ENCODE assay signal across 15 cellular contexts in the genomic region with DNA sequence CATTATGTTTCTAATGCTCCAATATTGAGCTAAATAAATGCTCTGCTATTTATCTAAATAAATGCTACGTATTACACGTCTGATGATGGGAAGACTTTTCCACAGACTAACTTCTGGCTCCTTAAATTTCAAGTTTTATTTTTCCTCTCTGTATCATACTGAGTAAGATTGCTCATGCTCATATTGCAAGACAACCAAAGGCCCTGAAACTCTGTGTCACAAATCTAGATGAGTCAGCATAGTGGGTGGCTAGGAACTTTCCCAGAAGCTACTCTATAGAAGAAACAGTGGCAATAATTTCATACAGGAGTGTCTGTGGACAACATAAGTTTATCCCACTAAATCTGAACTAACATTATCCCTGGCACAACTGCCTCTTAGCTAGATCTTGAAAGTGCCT. TPM values are rescaled to one million over a fixed set of nuclear protein-coding genes. Genes with fewer than 3 reads are reported as not detected.
DNase-seq lines count a peak whose midpoint lies in the region; ATAC-seq, FAIRE-seq and TF ChIP-seq lines count a peak whose summit lies in the region.
"Had no signal": no experiment of that assay in that cellular context is flagged by ENCODE, and none has a peak within 500 bp of the region (broad histone marks: within the 10 kb centered on the region; RNA-seq: fewer than 3 reads in every experiment).

No MANE protein-coding gene starts in this region.

- in situ Hi-C loops in K562 (cut with MboI): no loop called here

- H3K36me3 ChIP-seq in K562 (ENCODE audit: control insufficient read depth, insufficient read depth, low read length): no peaks in the 10 kb centered on the region
- no peaks in the 10 kb centered on the region for H3K36me3 ChIP-seq in naive thymus-derived CD4-positive, alpha-beta T cell (ENCODE audit: control insufficient read depth in 2 of 3, insufficient read depth in 3 of 3, low read length in 3 of 3)
- H3K36me3 ChIP-seq: pancreas, SJSA1 had no signal

- H2AFZ ChIP-seq in K562 (ENCODE audit: low read depth, low read length): no peak overlapping the region

- no peak overlapping the region for H3K4me3 Mint-ChIP-seq in activated CD4-positive, alpha-beta T cell treated with anti-CD3 and anti-CD28 coated beads for 36 hours
- H3K4me3 Mint-ChIP-seq in naive thymus-derived CD4-positive, alpha-beta T cell: no peak overlapping the region

- no peak overlapping the region for H3K4me3 ChIP-seq in K562
- H3K4me3 ChIP-seq in naive thymus-derived CD4-positive, alpha-beta T cell (ENCODE audit: low read length): no peak overlapping the region
- H3K4me3 ChIP-seq in lower leg skin (ENCODE audit: low read depth, poor library complexity, severe bottlenecking): no peak overlapping the region
- H3K4me3 ChIP-seq: pancreas, SJSA1 had no signal

- TF ChIP-seq CTCF in K562 (IDR thresholded peaks at IDR 0.05 in 2 of 3, conservative IDR thresholded peaks at IDR 0.05 in 1 of 3; ENCODE audit: insufficient read depth in 2 of 3, low read depth in 1 of 3, low read length in 3 of 3) (no peak), lower leg skin (IDR thresholded peaks at IDR 0.05) (no peak)

- H3K27me3 ChIP-seq in K562 (ENCODE audit: control insufficient read depth in 2 of 2, insufficient read depth in 2 of 2, low read length in 2 of 2): no peaks in the 10 kb centered on the region
- H3K27me3 ChIP-seq in naive thymus-derived CD4-positive, alpha-beta T cell (ENCODE audit: control insufficient read depth in 2 of 2, insufficient read depth in 2 of 2, low read length in 2 of 2): no peaks in the 10 kb centered on the region
- H3K27me3 ChIP-seq: pancreas, SJSA1 had no signal

- no peak overlapping the region for H3K4me2 ChIP-seq in K562 (ENCODE audit: insufficient read depth, low read length)

- no peaks in the 10 kb centered on the region for H3K4me1 ChIP-seq in K562 (replicated peaks in 1 of 2; ENCODE audit: control insufficient read depth in 2 of 2, insufficient read depth in 2 of 2, low read length in 2 of 2)
- H3K4me1 ChIP-seq in naive thymus-derived CD4-positive, alpha-beta T cell (ENCODE audit: control insufficient read depth in 2 of 2, insufficient read depth in 2 of 2, low read length in 2 of 2): no peaks in the 10 kb centered on the region
- H3K4me1 ChIP-seq: pancreas, SJSA1 had no signal

- no peak for TF ChIP-seq RAD21 in K562 (CRISPR knock-in tag; conservative IDR thresholded peaks at IDR 0.05 in 1 of 2, IDR thresholded peaks at IDR 0.05 in 1 of 2)

- CTCF ChIA-PET in activated CD4-positive, alpha-beta T cell treated with anti-CD3 and anti-CD28 coated beads for 36 hours (lab: Charles Lee): interaction anchor here (0.9 to 1.0 kb wide), 2 partner anchors 26 to 53 kb away, joined by 3 to 4 read pairs; no protein-coding TSS in a partner anchor
- CTCF ChIA-PET in K562 (lab: Yijun Ruan, JAX; ENCODE audit: low intra/inter-chr PET ratio): no interaction called here
- CTCF ChIA-PET in naive thymus-derived CD4-positive, alpha-beta T cell (lab: Charles Lee): no interaction called here

- no peak overlapping the region for H3K27ac ChIP-seq in K562 (ENCODE audit: extremely low read depth, low read depth, low read length)
- H3K27ac ChIP-seq in naive thymus-derived CD4-positive, alpha-beta T cell (ENCODE audit: low read depth, low read length): no peak overlapping the region
- H3K27ac ChIP-seq: pancreas, SJSA1 had no signal

- WGBS in K562 (ENCODE audit: insufficient coverage, low coverage, missing lambda C conversion rate): 66% methylated on average over 2 of the region's 2 CpGs
- WGBS in lower leg skin, 2 donors: 95 to 96% methylated on average over 2 of the region's 2 CpGs

- no TSS peak for BruUV-seq in K562 (replicated peaks; lab: Mats Ljungman, UMichigan)

- TF ChIP-seq POLR2A in K562 (conservative IDR thresholded peaks at IDR 0.05) (no peak), lower leg skin (IDR thresholded peaks at IDR 0.05) (no peak)

- no peaks in the 10 kb centered on the region for H3K27me3 Mint-ChIP-seq in activated CD4-positive, alpha-beta T cell treated with anti-CD3 and anti-CD28 coated beads for 36 hours
- no peaks in the 10 kb centered on the region for H3K27me3 Mint-ChIP-seq in naive thymus-derived CD4-positive, alpha-beta T cell

- H3K79me2 ChIP-seq in K562 (ENCODE audit: control insufficient read depth, insufficient read depth, low read length): no peaks in the 10 kb centered on the region

- H3K9ac ChIP-seq in K562 (ENCODE audit: insufficient read depth in 1 of 2, low read depth in 2 of 2, low read length in 2 of 2): no peak overlapping the region

- peaks cover 43% of the 10 kb centered on the region for H3K9me3 Mint-ChIP-seq in activated CD4-positive, alpha-beta T cell treated with anti-CD3 and anti-CD28 coated beads for 36 hours (ENCODE audit: low read depth)
- peaks cover 7 to 58% (median 34%) of the 10 kb centered on the region in 11 donors for H3K9me3 Mint-ChIP-seq in naive thymus-derived CD4-positive, alpha-beta T cell

- TF ChIP-seq EP300 in K562 (IDR thresholded peaks at IDR 0.05; ENCODE audit: low read length): no peak

- H4K20me1 ChIP-seq in K562 (replicated peaks; ENCODE audit: control insufficient read depth, insufficient read depth, low read length): no peaks in the 10 kb centered on the region

- peaks cover 26% of the 10 kb centered on the region for H3K36me3 Mint-ChIP-seq in activated CD4-positive, alpha-beta T cell treated with anti-CD3 and anti-CD28 coated beads for 36 hours (ENCODE audit: low read depth)
- peaks cover 11 to 43% (median 21%) of the 10 kb centered on the region in 5 donors for H3K36me3 Mint-ChIP-seq in naive thymus-derived CD4-positive, alpha-beta T cell

- no peaks in the 10 kb centered on the region for H3K9me3 ChIP-seq in K562 (replicated peaks; ENCODE audit: control insufficient read depth, insufficient read depth, low read depth, low read length)
- H3K9me3 ChIP-seq in naive thymus-derived CD4-positive, alpha-beta T cell (ENCODE audit: control insufficient read depth in 2 of 3, low read length in 3 of 3): peaks cover 0 to 39% (median 3%) of the 10 kb centered on the region in 3 experiments
- H3K9me3 ChIP-seq: pancreas, SJSA1 had no signal

- peak; percentile 100 for ATAC-seq in activated CD4-positive, alpha-beta T cell treated with anti-CD3 and anti-CD28 coated beads for 36 hours
- ATAC-seq in K562: no peak
- peak; percentile 51 for ATAC-seq in naive thymus-derived CD4-positive, alpha-beta T cell
- ATAC-seq: left lobe of liver had no signal

- peak; percentile 37 for DNase-seq in activated CD4-positive, alpha-beta T cell treated with anti-CD3 and anti-CD28 coated beads for 36 hours
- no peak for DNase-seq in activated CD4-positive, alpha-beta T cell treated with anti-CD3 and anti-CD28 coated beads, Interleukin-2, amount 50 U/mL, for 1 hour
- peak; percentile 36 for DNase-seq in HPDE6-E6E7 (ENCODE audit: extremely low spot score)
- peak in 2 of 4 experiments; percentile 2 to 16 for DNase-seq in K562 (ENCODE audit: extremely low read depth in 1 of 4, low spot score in 3 of 4)
- no peak for DNase-seq in naive thymus-derived CD4-positive, alpha-beta T cell
- no peak for DNase-seq in H4 (ENCODE audit: low spot score)
- no peak for DNase-seq in lower leg skin (ENCODE audit: low spot score in 2 of 2)
- DNase-seq in foreskin melanocyte: no peak
- DNase-seq: GOT3, Karpas-422, NCI-H446 treated with DMSO at 0.1 percent for 48 hours, pancreas had no signal

- H3K27ac Mint-ChIP-seq in activated CD4-positive, alpha-beta T cell treated with anti-CD3 and anti-CD28 coated beads for 36 hours: peak overlapping the region; percentile 68
- H3K27ac Mint-ChIP-seq in naive thymus-derived CD4-positive, alpha-beta T cell: peak overlapping the region in 1 of 9 donors; percentile 13

- peaks cover 8% of the 10 kb centered on the region for H3K4me1 Mint-ChIP-seq in activated CD4-positive, alpha-beta T cell treated with anti-CD3 and anti-CD28 coated beads for 36 hours
- H3K4me1 Mint-ChIP-seq in naive thymus-derived CD4-positive, alpha-beta T cell: peaks cover 0 to 7% (median 0%) of the 10 kb centered on the region in 7 donors

- POLR2A ChIA-PET in activated CD4-positive, alpha-beta T cell treated with anti-CD3 and anti-CD28 coated beads for 36 hours (lab: Charles Lee): interaction anchor here (1.0 kb wide), 1 partner anchor 51 kb away, joined by 3 read pairs; no protein-coding TSS in a partner anchor
- POLR2A ChIA-PET in K562 (lab: Yijun Ruan, JAX): no interaction called here
- POLR2A ChIA-PET in naive thymus-derived CD4-positive, alpha-beta T cell (lab: Charles Lee): interaction anchor here (1.7 kb wide), 1 partner anchor 52 kb away, joined by 4 read pairs; the partner anchor contains the start of gene RFX3

- FAIRE-seq in K562 (lab: Jason Lieb, UNC): no peak
- FAIRE-seq: pancreas, urothelium cell line had no signal

- no peaks in the 10 kb centered on the region for H3K9me1 ChIP-seq in K562 (ENCODE audit: control insufficient read depth, insufficient read depth, low read length)

- intact Hi-C loops in activated CD4-positive, alpha-beta T cell treated with anti-CD3 and anti-CD28 coated beads for 36 hours (cut with DNase I, micrococcal nuclease): loop anchor here (2.0 to 5.0 kb wide), 3 partner anchors 51 to 191 kb away; partner anchors contain the start of gene RFX3 (in 1 of the 2)
- intact Hi-C loops in K562 (cut with micrococcal nuclease) (no loop called here), lower leg skin (cut with DNase I; ENCODE audit: low total_unique reads) (loop anchor here (5.0 kb wide), 1 partner anchor 931 kb away; no protein-coding TSS in a partner anchor)
- intact Hi-C loops in naive thymus-derived CD4-positive, alpha-beta T cell (cut with micrococcal nuclease): no loop called here

RNA-seq across cellular contexts. Expression of gene RFX3, which starts 53.0 kb away (rescaled TPM):
- 10 to 100 TPM; 12.5 to 16.6 TPM for total RNA-seq in activated CD4-positive, alpha-beta T cell treated with anti-CD3 and anti-CD28 coated beads for 36 hours
- total RNA-seq in K562 (2011; cell fraction: chromatin; rRNA removed; ENCODE audit: low replicate concordance): 11.5 and 17.9 TPM in 2 replicates
- 3.5 and 4.7 TPM in 2 replicates for total RNA-seq in K562 (2011; cell fraction: nucleolus; rRNA removed)
- total RNA-seq in K562 (2011; cell fraction: nucleoplasm; rRNA removed): 7.8 and 16.4 TPM in 2 replicates
- total RNA-seq in K562 (2014; rRNA removed): 0.86 and 2.4 TPM in 2 replicates
- 3.3 and 3.9 TPM in 2 replicates for total RNA-seq in K562 (2014; rRNA removed; fragmentation: Illumina TruSeq; extraction: Trizol)
- 2.0 and 2.1 TPM in 2 replicates for total RNA-seq in K562 (2015; rRNA removed; fragmentation: Illumina TruSeq; extraction: Trizol)
- total RNA-seq in K562 (2021): 4.9 and 5.2 TPM in 2 replicates
- polyA plus RNA-seq in K562 (2011; rRNA removed): 3.9 and 5.7 TPM in 2 replicates
- polyA plus RNA-seq in K562 (2011; cell fraction: cytosol; rRNA removed): 2.6 and 3.3 TPM in 2 replicates
- polyA plus RNA-seq in K562 (2011; cell fraction: nucleus; rRNA removed): 9.5 TPM in 2 replicates
- 1.5 and 3.3 TPM in 2 replicates for polyA plus RNA-seq in K562 (2012)
- 2.7 TPM in 2 replicates for polyA plus RNA-seq in K562 (2014; fragmentation: Illumina TruSeq; extraction: Trizol)
- 1 to 10 TPM; 1.4 TPM for polyA plus RNA-seq in K562 (2014; fragmentation: Nextera tagmentation; extraction: Ambion mirVana)
- 1.4 and 1.5 TPM in 2 replicates for polyA plus RNA-seq in K562 (2014; rRNA removed)
- 33.2 and 42.7 TPM in 2 replicates for polyA minus RNA-seq in K562 (2011; rRNA and poly(A)+ RNA removed)
- polyA minus RNA-seq in K562 (2011; cell fraction: cytosol; rRNA and poly(A)+ RNA removed): 2.3 and 5.9 TPM in 2 replicates
- 17.6 and 25.2 TPM in 2 replicates for polyA minus RNA-seq in K562 (2011; cell fraction: nucleus; rRNA and poly(A)+ RNA removed)
- 10 to 100 TPM; 12.8 to 31.7 (median 28.4) TPM for total RNA-seq in naive thymus-derived CD4-positive, alpha-beta T cell
- 1 to 10 TPM; 6.2 TPM for polyA plus RNA-seq in naive thymus-derived CD4-positive, alpha-beta T cell
- 0.60 and 2.1 TPM in 2 replicates for total RNA-seq in H4 (2014; rRNA removed; shearing (Covaris generic))
- 1 to 10 TPM; 4.0 to 8.2 (median 5.6) TPM for total RNA-seq in lower leg skin

Comparison
In these comparisons a context has a peak if more than half of its experiments do, and no peak if none do; other contexts are left out.
1. DNase-seq: peak in activated CD4-positive, alpha-beta T cell treated with anti-CD3 and anti-CD28 coated beads for 36 hours (single experiment) and HPDE6-E6E7 (single experiment); none in activated CD4-positive, alpha-beta T cell treated with anti-CD3 and anti-CD28 coated beads, Interleukin-2, amount 50 U/mL, for 1 hour (single experiment), naive thymus-derived CD4-positive, alpha-beta T cell (0 of 9), H4 (single experiment), lower leg skin (0 of 2) and foreskin melanocyte (single experiment).
2. intact Hi-C loops: an anchor here in activated CD4-positive, alpha-beta T cell treated with anti-CD3 and anti-CD28 coated beads for 36 hours (2.0 to 5.0 kb wide) and lower leg skin (5.0 kb wide); none called in K562 and naive thymus-derived CD4-positive, alpha-beta T cell.